In genomic region chr12:100365411-100365810, GRCh38 we compare ENCODE assay signal across 25 cellular contexts. TPM values are rescaled to one million over a fixed set of nuclear protein-coding genes. Genes with fewer than 3 reads are reported as not detected.
"Had no signal": no experiment of that assay in that cellular context is flagged by ENCODE, and none has a peak within 500 bp of the region (broad histone marks: within the 10 kb centered on the region; RNA-seq: fewer than 3 reads in every experiment).

No MANE protein-coding gene starts in this region.

- H3K9me3 ChIP-seq: gastroesophageal sphincter, lower lobe of right lung, pancreas, psoas muscle, right lobe of liver, suprapubic skin, thyroid gland had no signal

- DNase-seq: cerebellar nuclear complex; effector CD4-positive, alpha-beta T cell; hippocampal formation; kidney glomerular epithelial cell; lower lobe of right lung; mesenchymal stem cell; naive B cell; occipital lobe; pancreas; psoas muscle; right lobe of liver; stimulated activated CD4-positive, alpha-beta T cell treated with anti-CD3 and anti-CD28 coated beads, Interleukin-4, amount 100 ng/mL, for 1 hour; stimulated activated CD8-positive, alpha-beta memory T cell treated with anti-CD3 and anti-CD28 coated beads, Interleukin-4, amount 100 ng/mL, for 48 hours; stimulated activated naive CD8-positive, alpha-beta T cell treated with anti-CD3 and anti-CD28 coated beads, Interleukin-15, Interleukin-2, amounts not matched to agents 100 U/mL and 50 U/mL, for 24 hours; thyroid gland had no signal

- H3K36me3 ChIP-seq: cardiac muscle cell, esophagus muscularis mucosa, gastroesophageal sphincter, lower lobe of right lung, pancreas, right lobe of liver, suprapubic skin, thyroid gland had no signal

- FAIRE-seq: colon, endometrium, pancreas, urothelium cell line had no signal

- H3K27me3 ChIP-seq: cardiac muscle cell, esophagus muscularis mucosa, pancreas, right lobe of liver, suprapubic skin, thyroid gland had no signal

- H3K4me3 ChIP-seq: cardiac muscle cell, esophagus muscularis mucosa, gastroesophageal sphincter, lower lobe of right lung, pancreas, psoas muscle, right lobe of liver, suprapubic skin, thyroid gland had no signal

- H3K4me1 ChIP-seq: esophagus muscularis mucosa, gastroesophageal sphincter, lower lobe of right lung, psoas muscle, right lobe of liver, suprapubic skin, thyroid gland had no signal

- H3K27ac ChIP-seq: cardiac muscle cell, epithelial cell of prostate, esophagus muscularis mucosa, gastroesophageal sphincter, lower lobe of right lung, pancreas, psoas muscle, right lobe of liver, suprapubic skin, thyroid gland had no signal

- ATAC-seq: gastroesophageal sphincter; left lobe of liver; lower lobe of right lung; pancreas; psoas muscle; right lobe of liver; stimulated activated naive CD8-positive, alpha-beta T cell treated with anti-CD3 and anti-CD28 coated beads, Interleukin-15, Interleukin-2, amounts not matched to agents 100 U/mL and 50 U/mL, for 24 hours had no signal

RNA-seq across cellular contexts. Expression of gene SLC17A8, which starts 8.5 kb away (rescaled TPM):
- total RNA-seq: cardiac muscle cell, esophagus muscularis mucosa, fibroblast of villous mesenchyme, gastroesophageal sphincter, lower lobe of right lung, psoas muscle, thyroid gland had no signal
- polyA plus RNA-seq: cardiac muscle cell, pancreas had no signal
